27 cellular contexts compared by ENCODE assay signal in the genomic region with DNA sequence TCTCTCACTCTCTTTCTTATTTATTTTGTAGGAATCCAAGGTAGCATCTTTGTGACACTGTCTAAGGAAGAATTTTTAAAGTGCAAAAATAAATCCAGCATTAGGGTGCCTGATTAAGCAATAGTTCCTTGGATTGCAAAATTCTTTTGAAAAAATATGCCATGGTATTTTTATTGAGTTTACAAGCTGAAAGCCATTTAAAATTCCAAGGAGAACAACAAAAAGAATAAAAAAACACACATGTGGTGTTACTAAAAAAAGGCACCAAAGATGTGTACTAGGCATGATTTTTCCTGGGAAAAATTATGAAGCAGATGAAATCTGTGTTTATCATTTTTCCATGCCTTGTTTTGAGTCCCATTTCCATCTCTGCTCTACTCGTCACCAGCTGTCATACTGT.
DNase-seq lines count a peak whose midpoint lies in the region; ATAC-seq and TF ChIP-seq lines count a peak whose summit lies in the region.
"Had no signal": no experiment of that assay in that cellular context is flagged by ENCODE, and none has a peak within 500 bp of the region (broad histone marks: within the 10 kb centered on the region; RNA-seq: fewer than 3 reads in every experiment).

No MANE protein-coding gene starts in this region.

- peaks cover 0 to 10% (median 3%) of the 10 kb centered on the region in 5 donors for H3K27me3 Mint-ChIP-seq in naive thymus-derived CD8-positive, alpha-beta T cell
- H3K27me3 Mint-ChIP-seq in CD8-positive, alpha-beta memory T cell: peaks cover 0 to 1% of the 10 kb centered on the region in 2 donors
- peaks cover 0 to 2% of the 10 kb centered on the region in 2 donors for H3K27me3 Mint-ChIP-seq in CD4-positive, alpha-beta memory T cell

- H3K23ac ChIP-seq in mesenchymal stem cell (ENCODE audit: low read length in 2 of 2): no peak overlapping the region

- TF ChIP-seq POLR2A in vagina (IDR thresholded peaks at IDR 0.05): no peak

- H3K4ac ChIP-seq in mesenchymal stem cell (ENCODE audit: low read depth in 1 of 2, low read length in 2 of 2): no peak overlapping the region

- H3K4me2 ChIP-seq in mesenchymal stem cell (ENCODE audit: low read length, poor library complexity, severe bottlenecking): no peak overlapping the region
- H3K4me2 ChIP-seq: BLaER1 had no signal

- POLR2A ChIA-PET in naive thymus-derived CD8-positive, alpha-beta T cell (lab: Charles Lee): no interaction called here
- POLR2A ChIA-PET in CD8-positive, alpha-beta memory T cell (lab: Charles Lee): no interaction called here
- POLR2A ChIA-PET in CD4-positive, alpha-beta memory T cell (lab: Charles Lee; ENCODE audit: partially characterized antibody): no interaction called here

- no peak overlapping the region for H3K14ac ChIP-seq in mesenchymal stem cell (ENCODE audit: low read length in 2 of 2)

- no peak overlapping the region for H4K8ac ChIP-seq in mesenchymal stem cell (ENCODE audit: low read length)

- no peak for ATAC-seq in naive thymus-derived CD8-positive, alpha-beta T cell
- ATAC-seq: GM12878, PC-3 had no signal

- peaks cover 0 to 4% (median 0%) of the 10 kb centered on the region in 9 donors for H3K9me3 Mint-ChIP-seq in naive thymus-derived CD8-positive, alpha-beta T cell
- peaks cover 0 to 6% (median 0%) of the 10 kb centered on the region in 5 donors for H3K9me3 Mint-ChIP-seq in CD8-positive, alpha-beta memory T cell
- H3K9me3 Mint-ChIP-seq in CD4-positive, alpha-beta memory T cell: peaks cover 0 to 9% (median 0%) of the 10 kb centered on the region in 8 donors

- H3K4me3 ChIP-seq in choroid plexus epithelial cell (ENCODE audit: low read depth, low read length) (no peak overlapping the region), mesenchymal stem cell (ENCODE audit: insufficient read depth in 1 of 2, low read depth in 1 of 2, low read length in 2 of 2) (no peak overlapping the region), vagina (no peak overlapping the region)
- H3K4me3 ChIP-seq in CD8-positive, alpha-beta memory T cell (ENCODE audit: low read length): no peak overlapping the region
- no peak overlapping the region for H3K4me3 ChIP-seq in CD4-positive, alpha-beta memory T cell (ENCODE audit: low read length in 2 of 2)
- H3K4me3 ChIP-seq: ascending aorta, BLaER1, GM12878, lung, ovary, thyroid gland had no signal

- no peaks in the 10 kb centered on the region for H3K79me1 ChIP-seq in mesenchymal stem cell (replicated peaks; ENCODE audit: low read length, poor library complexity, severe bottlenecking)

- no peaks in the 10 kb centered on the region for H3K36me3 Mint-ChIP-seq in naive thymus-derived CD8-positive, alpha-beta T cell
- no peaks in the 10 kb centered on the region for H3K36me3 Mint-ChIP-seq in CD8-positive, alpha-beta memory T cell
- no peaks in the 10 kb centered on the region for H3K36me3 Mint-ChIP-seq in CD4-positive, alpha-beta memory T cell
- H3K36me3 Mint-ChIP-seq: naive B cell had no signal

- no peak overlapping the region for H2AK5ac ChIP-seq in mesenchymal stem cell (ENCODE audit: low read length, severe bottlenecking)

- no peak overlapping the region for H2BK15ac ChIP-seq in mesenchymal stem cell (ENCODE audit: low read depth, poor library complexity, severe bottlenecking)

- H3K18ac ChIP-seq in mesenchymal stem cell (ENCODE audit: low read depth in 1 of 2, low read length in 2 of 2): no peak overlapping the region

- no peaks in the 10 kb centered on the region for H3K9me3 ChIP-seq in mesenchymal stem cell (ENCODE audit: control insufficient read depth, low read length)
- no peaks in the 10 kb centered on the region for H3K9me3 ChIP-seq in vagina
- H3K9me3 ChIP-seq in CD8-positive, alpha-beta memory T cell (ENCODE audit: low read length): no peaks in the 10 kb centered on the region
- H3K9me3 ChIP-seq in CD4-positive, alpha-beta memory T cell (ENCODE audit: control insufficient read depth in 1 of 2, low read length in 2 of 2): no peaks in the 10 kb centered on the region
- H3K9me3 ChIP-seq: ascending aorta, BLaER1, ovary, thyroid gland had no signal

- H2BK12ac ChIP-seq in mesenchymal stem cell (ENCODE audit: low read length in 2 of 2): no peak overlapping the region

- H3K9ac ChIP-seq in mesenchymal stem cell (ENCODE audit: low read length): no peak overlapping the region
- H3K9ac ChIP-seq: BLaER1 had no signal

- H3K27ac ChIP-seq in mesenchymal stem cell (ENCODE audit: low read length, poor library complexity, severe bottlenecking) (no peak overlapping the region), vagina (peak overlapping the region; percentile 81)
- no peak overlapping the region for H3K27ac ChIP-seq in CD8-positive, alpha-beta memory T cell (ENCODE audit: low read depth, low read length)
- H3K27ac ChIP-seq in CD4-positive, alpha-beta memory T cell (ENCODE audit: low read depth, low read length): no peak overlapping the region
- H3K27ac ChIP-seq: BLaER1, ovary, thyroid gland had no signal

- no peak overlapping the region for H3K4me3 Mint-ChIP-seq in naive thymus-derived CD8-positive, alpha-beta T cell
- H3K4me3 Mint-ChIP-seq in CD8-positive, alpha-beta memory T cell: no peak overlapping the region
- no peak overlapping the region for H3K4me3 Mint-ChIP-seq in CD4-positive, alpha-beta memory T cell
- H3K4me3 Mint-ChIP-seq: naive B cell had no signal

- 60% methylated on average over 1 of the region's 1 CpG for WGBS in mesenchymal stem cell

- H3K4me1 Mint-ChIP-seq in naive thymus-derived CD8-positive, alpha-beta T cell: no peaks in the 10 kb centered on the region
- no peaks in the 10 kb centered on the region for H3K4me1 Mint-ChIP-seq in CD8-positive, alpha-beta memory T cell
- no peaks in the 10 kb centered on the region for H3K4me1 Mint-ChIP-seq in CD4-positive, alpha-beta memory T cell
- H3K4me1 Mint-ChIP-seq: naive B cell had no signal

- no peak overlapping the region for H2BK5ac ChIP-seq in mesenchymal stem cell (ENCODE audit: low read depth, low read length, poor library complexity, severe bottlenecking)

- H4K91ac ChIP-seq in mesenchymal stem cell (ENCODE audit: low read length): no peak overlapping the region

- no peak overlapping the region for H2BK120ac ChIP-seq in mesenchymal stem cell (ENCODE audit: low read depth, low read length)

- H3K27me3 ChIP-seq in mesenchymal stem cell (ENCODE audit: control insufficient read depth in 1 of 2, insufficient read depth in 1 of 2, low read length in 2 of 2): no peaks in the 10 kb centered on the region
- no peaks in the 10 kb centered on the region for H3K27me3 ChIP-seq in vagina
- H3K27me3 ChIP-seq in CD8-positive, alpha-beta memory T cell (ENCODE audit: insufficient read depth, low read length, poor library complexity, severe bottlenecking): no peaks in the 10 kb centered on the region
- no peaks in the 10 kb centered on the region for H3K27me3 ChIP-seq in CD4-positive, alpha-beta memory T cell (ENCODE audit: insufficient read depth, low read length)
- H3K27me3 ChIP-seq: ascending aorta, BLaER1, ovary, thyroid gland had no signal

- no peak for TF ChIP-seq CTCF in choroid plexus epithelial cell (conservative IDR thresholded peaks at IDR 0.05; ENCODE audit: low read depth, low read length)
- TF ChIP-seq CTCF in vagina (IDR thresholded peaks at IDR 0.05): no peak

- H2AFZ ChIP-seq in mesenchymal stem cell (ENCODE audit: low read depth, low read length): no peak overlapping the region

- H3K27ac Mint-ChIP-seq in naive thymus-derived CD8-positive, alpha-beta T cell: no peak overlapping the region
- H3K27ac Mint-ChIP-seq in CD8-positive, alpha-beta memory T cell: no peak overlapping the region
- H3K27ac Mint-ChIP-seq in CD4-positive, alpha-beta memory T cell: no peak overlapping the region

- DNase-seq in GM04504 (ENCODE audit: low read depth) (peak; percentile 39), choroid plexus epithelial cell (ENCODE audit: low read depth) (peak; percentile 28), mesenchymal stem cell (peak; percentile 14), vagina (ENCODE audit: extremely low spot score in 2 of 2) (no peak)
- no peak for DNase-seq in naive thymus-derived CD8-positive, alpha-beta T cell
- DNase-seq in CD8-positive, alpha-beta memory T cell: no peak
- DNase-seq in CD4-positive, alpha-beta memory T cell: no peak
- DNase-seq: activated naive CD4-positive, alpha-beta T cell treated with anti-CD3 and anti-CD28 coated beads, Interleukin-2, amount 50 U/mL, for 16 hours; cerebellar nuclear complex; effector CD8-positive, alpha-beta T cell; GDM1; hypothalamus; islet precursor cell; KBM-7; naive B cell; NCI-H187 treated with DMSO at 0.1 percent for 48 hours; NCI-H345; ovary; PC-3; SHP77; stimulated activated CD4-positive, alpha-beta T cell treated with anti-CD3 and anti-CD28 coated beads, Interleukin-2, amount 100 ng/mL, for 24 hours; stimulated activated naive CD4-positive, alpha-beta T cell; thyroid gland had no signal

- H3K4me1 ChIP-seq in mesenchymal stem cell (ENCODE audit: control insufficient read depth, insufficient read depth, low read depth, low read length): no peaks in the 10 kb centered on the region
- peaks cover 4% of the 10 kb centered on the region for H3K4me1 ChIP-seq in vagina
- H3K4me1 ChIP-seq in CD8-positive, alpha-beta memory T cell (ENCODE audit: insufficient read depth, low read length): no peaks in the 10 kb centered on the region
- no peaks in the 10 kb centered on the region for H3K4me1 ChIP-seq in CD4-positive, alpha-beta memory T cell (ENCODE audit: insufficient read depth, low read length)
- H3K4me1 ChIP-seq: ascending aorta, BLaER1, thyroid gland had no signal

- H3K36me3 ChIP-seq in mesenchymal stem cell (ENCODE audit: control insufficient read depth in 1 of 2, insufficient read depth in 2 of 2, low read depth in 1 of 2, low read length in 2 of 2) (no peaks in the 10 kb centered on the region), vagina (no peaks in the 10 kb centered on the region)
- H3K36me3 ChIP-seq in CD8-positive, alpha-beta memory T cell (ENCODE audit: insufficient read depth, low read length): no peaks in the 10 kb centered on the region
- no peaks in the 10 kb centered on the region for H3K36me3 ChIP-seq in CD4-positive, alpha-beta memory T cell (ENCODE audit: insufficient read depth, low read length)
- H3K36me3 ChIP-seq: ascending aorta, BLaER1, ovary, thyroid gland had no signal

- intact Hi-C loops in vagina (cut with DNase I): no loop called here
- intact Hi-C loops in CD4-positive, alpha-beta memory T cell (cut with micrococcal nuclease): no loop called here

- CTCF ChIA-PET in CD8-positive, alpha-beta memory T cell (lab: Charles Lee): no interaction called here
- CTCF ChIA-PET in CD4-positive, alpha-beta memory T cell (lab: Charles Lee; ENCODE audit: partially characterized antibody): no interaction called here

Comparison
In these comparisons a context has a peak if more than half of its experiments do, and no peak if none do; other contexts are left out.
1. DNase-seq: peak in GM04504 (single experiment), choroid plexus epithelial cell (single experiment) and mesenchymal stem cell (single experiment); none in vagina (0 of 2), naive thymus-derived CD8-positive, alpha-beta T cell (0 of 10), CD8-positive, alpha-beta memory T cell (0 of 5) and CD4-positive, alpha-beta memory T cell (0 of 5).